14 cellular contexts compared by ENCODE assay signal in genomic region chr21:14630556-14631069, GRCh38.
DNase-seq lines count a peak whose midpoint lies in the region; ATAC-seq and TF ChIP-seq lines count a peak whose summit lies in the region.
"Had no signal": no experiment of that assay in that cellular context is flagged by ENCODE, and none has a peak within 500 bp of the region (broad histone marks: within the 10 kb centered on the region; RNA-seq: fewer than 3 reads in every experiment).

No MANE protein-coding gene starts in this region.

- no peaks in the 10 kb centered on the region for H3K9me3 ChIP-seq in upper lobe of left lung
- H3K9me3 ChIP-seq: BLaER1, lower lobe of right lung had no signal

- no peaks in the 10 kb centered on the region for H3K4me1 ChIP-seq in upper lobe of left lung
- H3K4me1 ChIP-seq: BLaER1, lower lobe of right lung had no signal

- no peak for TF ChIP-seq CTCF in upper lobe of left lung (IDR thresholded peaks at IDR 0.05)

- H3K4me1 Mint-ChIP-seq in activated T-helper 17 cell treated with anti-CD3 and anti-CD28 coated beads, Interleukin-2, amount 50 U/mL, for 72 hours = peaks cover 17% of the 10 kb centered on the region

- no peaks in the 10 kb centered on the region for H3K27me3 Mint-ChIP-seq in activated T-helper 17 cell treated with anti-CD3 and anti-CD28 coated beads, Interleukin-2, amount 50 U/mL, for 72 hours
- H3K27me3 Mint-ChIP-seq: dendritic cell treated with granulocyte-macrophage colony-stimulating factor and Interleukin-4, amounts not matched to agents 40 ng/mL and 50 ng/mL, for 4 days had no signal

- H3K4me3 ChIP-seq in upper lobe of left lung = no peak overlapping the region
- H3K4me3 ChIP-seq: BLaER1, lower lobe of right lung had no signal

- H3K27ac Mint-ChIP-seq in activated T-helper 17 cell treated with anti-CD3 and anti-CD28 coated beads, Interleukin-2, amount 50 U/mL, for 72 hours = peak overlapping the region; percentile 99
- H3K27ac Mint-ChIP-seq: dendritic cell treated with granulocyte-macrophage colony-stimulating factor and Interleukin-4, amounts not matched to agents 40 ng/mL and 50 ng/mL, for 4 days had no signal

- H3K36me3 ChIP-seq in upper lobe of left lung = no peaks in the 10 kb centered on the region
- H3K36me3 ChIP-seq: BLaER1, lower lobe of right lung had no signal

- no peaks in the 10 kb centered on the region for H3K9me3 Mint-ChIP-seq in activated T-helper 17 cell treated with anti-CD3 and anti-CD28 coated beads, Interleukin-2, amount 50 U/mL, for 72 hours

- TF ChIP-seq POLR2A in upper lobe of left lung (IDR thresholded peaks at IDR 0.05) = no peak

- H3K4me3 Mint-ChIP-seq in activated T-helper 17 cell treated with anti-CD3 and anti-CD28 coated beads, Interleukin-2, amount 50 U/mL, for 72 hours = peak overlapping the region; percentile 76
- H3K4me3 Mint-ChIP-seq: dendritic cell treated with granulocyte-macrophage colony-stimulating factor and Interleukin-4, amounts not matched to agents 40 ng/mL and 50 ng/mL, for 4 days had no signal

- H3K27me3 ChIP-seq in upper lobe of left lung = no peaks in the 10 kb centered on the region
- H3K27me3 ChIP-seq: BLaER1 had no signal

- ATAC-seq in GM18520 (IDR thresholded peaks at IDR 0.05; ENCODE audit: unreplicated experiment) (peak; percentile 93), HG03045 (IDR thresholded peaks at IDR 0.05; ENCODE audit: unreplicated experiment) (peak; percentile 62), upper lobe of left lung (ENCODE audit: low FRiP score in 2 of 2) (no peak)
- peak; percentile 95 for ATAC-seq in activated T-helper 17 cell treated with anti-CD3 and anti-CD28 coated beads, Interleukin-2, amount 50 U/mL, for 72 hours (replicated peaks)
- ATAC-seq: lower lobe of right lung had no signal

- H3K36me3 Mint-ChIP-seq in activated T-helper 17 cell treated with anti-CD3 and anti-CD28 coated beads, Interleukin-2, amount 50 U/mL, for 72 hours (ENCODE audit: low read depth) = no peaks in the 10 kb centered on the region

- DNase-seq in CD1c-positive myeloid dendritic cell (ENCODE audit: extremely low spot score) (peak; percentile 10), NCI-H2196 (lab: John Stamatoyannopoulos, UW; ENCODE audit: unreplicated experiment) (no peak), upper lobe of left lung (no peak), GDM1 (lab: John Stamatoyannopoulos, UW) (no peak), NCI-H1105 treated with DMSO at 0.1 percent for 48 hours (lab: John Stamatoyannopoulos, UW) (no peak)
- DNase-seq: activated effector memory CD4-positive, alpha-beta T cell treated with anti-CD3 and anti-CD28 coated beads, Interleukin-2, amount 50 U/mL, for 16 hours; H7; lower lobe of right lung; NCI-H1417 had no signal

- no peak overlapping the region for H3K27ac ChIP-seq in upper lobe of left lung
- H3K27ac ChIP-seq: BLaER1, lower lobe of right lung had no signal

- TF ChIP-seq EP300 in upper lobe of left lung (IDR thresholded peaks at IDR 0.05) = no peak

- 35 to 37% methylated on average over 2 of the region's 2 CpGs for WGBS in upper lobe of left lung, 2 donors

Comparison
In these comparisons a context has a peak if more than half of its experiments do, and no peak if none do; other contexts are left out.
1. ATAC-seq: peak in GM18520 (single experiment), HG03045 (single experiment) and activated T-helper 17 cell treated with anti-CD3 and anti-CD28 coated beads, Interleukin-2, amount 50 U/mL, for 72 hours (single experiment); none in upper lobe of left lung (0 of 2).